2 cellular contexts compared by ENCODE assay signal in genomic region chr14:92599786-92600185, GRCh38.
TF ChIP-seq lines count a peak whose summit lies in the region.

No MANE protein-coding gene starts in this region.

TF ChIP-seq in A549, 52 proteins besides CTCF, POLR2A, EP300 and RAD21:
- TF ChIP-seq RARB (CRISPR knock-in tag; IDR thresholded peaks at IDR 0.05) (no peak), E2F6 (IDR thresholded peaks at IDR 0.05; ENCODE audit: borderline replicate concordance, low read depth) (no peak), MYC (IDR thresholded peaks at IDR 0.05; ENCODE audit: borderline replicate concordance, low read length) (no peak), ELK1 (IDR thresholded peaks at IDR 0.05; ENCODE audit: low read depth, low read length) (no peak), HOXA7 (CRISPR knock-in tag; IDR thresholded peaks at IDR 0.05) (no peak), SMC3 (IDR thresholded peaks at IDR 0.05) (no peak), CBX2 (IDR thresholded peaks at IDR 0.05; ENCODE audit: borderline replicate concordance, low read depth) (no peak), JUN (IDR thresholded peaks at IDR 0.05) (no peak), NPAS2 (CRISPR knock-in tag; IDR thresholded peaks at IDR 0.05; ENCODE audit: borderline replicate concordance) (no peak), PBX3 (IDR thresholded peaks at IDR 0.05) (no peak), ZC3H11A (IDR thresholded peaks at IDR 0.05) (no peak), ATOH8 (CRISPR knock-in tag; IDR thresholded peaks at IDR 0.05; ENCODE audit: low read depth) (no peak), KDM5A (IDR thresholded peaks at IDR 0.05) (no peak), POLR2AphosphoS2 (conservative IDR thresholded peaks at IDR 0.05; ENCODE audit: low read length) (no peak), TP53 (CRISPR knock-in tag; IDR thresholded peaks at IDR 0.05) (no peak)
TF ChIP-seq in A549: peak in this region for 0.

TF ChIP-seq in H1, 55 proteins besides CTCF, POLR2A, EP300 and RAD21:
- TF ChIP-seq, protein P1, sequence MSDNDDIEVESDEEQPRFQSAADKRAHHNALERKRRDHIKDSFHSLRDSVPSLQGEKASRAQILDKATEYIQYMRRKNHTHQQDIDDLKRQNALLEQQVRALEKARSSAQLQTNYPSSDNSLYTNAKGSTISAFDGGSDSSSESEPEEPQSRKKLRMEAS (IDR thresholded peaks at IDR 0.05), result no peak
- TF ChIP-seq HDAC6 (IDR thresholded peaks at IDR 0.05; ENCODE audit: low read depth, low read length), result no peak
- TF ChIP-seq CHD7 (IDR thresholded peaks at IDR 0.05; ENCODE audit: insufficient replicate concordance, low read length), result no peak
- no peak for TF ChIP-seq CTBP2 (IDR thresholded peaks at IDR 0.05; ENCODE audit: borderline replicate concordance, insufficient read depth, insufficient read length, low read length)
- no peak for TF ChIP-seq MAFK (IDR thresholded peaks at IDR 0.05; ENCODE audit: low read depth, low read length)
- no peak for TF ChIP-seq TAF1 (IDR thresholded peaks at IDR 0.05; ENCODE audit: low read depth, low read length)
